ENCODE assay signal across 23 cellular contexts in the genomic region with DNA sequence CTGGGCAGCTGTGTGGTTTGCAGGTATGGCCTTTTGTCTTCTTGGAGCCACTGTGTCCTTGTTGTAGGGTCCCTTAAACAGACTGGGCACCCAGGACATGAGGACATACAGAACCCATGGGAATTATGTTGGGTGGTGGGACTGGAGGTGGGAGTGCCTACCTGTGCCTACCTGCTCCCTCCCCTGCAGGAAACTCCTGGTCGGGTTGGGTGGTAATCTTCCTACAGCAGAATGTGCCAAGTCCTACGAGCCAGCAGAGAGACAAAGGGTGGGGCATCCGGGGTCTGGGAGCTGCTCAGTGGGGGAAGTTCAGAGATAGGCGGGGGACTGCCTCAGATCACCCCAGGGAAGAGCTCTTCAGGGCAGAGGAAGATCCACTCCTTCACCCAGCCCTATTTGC. TPM values are rescaled to one million over a fixed set of nuclear protein-coding genes. Genes with fewer than 3 reads are reported as not detected.
A peak's percentile ranks its signal among the peaks of the same experiment; 100 is the strongest.
DNase-seq lines count a peak whose midpoint lies in the region; ATAC-seq and TF ChIP-seq lines count a peak whose summit lies in the region.
"Had no signal": no experiment of that assay in that cellular context is flagged by ENCODE, and none has a peak within 500 bp of the region (broad histone marks: within the 10 kb centered on the region; RNA-seq: fewer than 3 reads in every experiment).

No MANE protein-coding gene starts in this region.

- H3K9me3 ChIP-seq in H9 (ENCODE audit: control insufficient read depth, low read depth, low read length) = no peaks in the 10 kb centered on the region

- H4K5ac ChIP-seq in H9 (ENCODE audit: insufficient read length, low read depth, low read length) = no peak overlapping the region

- no peak overlapping the region for H2BK20ac ChIP-seq in H9 (ENCODE audit: low read depth, low read length, poor library complexity, severe bottlenecking)

- no peaks in the 10 kb centered on the region for H3K4me1 ChIP-seq in H9 (ENCODE audit: insufficient read depth, low read length)

- H3K4me2 ChIP-seq in H9 (ENCODE audit: insufficient read depth, insufficient read length, low read length) = no peak overlapping the region
- H3K4me2 ChIP-seq: GM23338 had no signal

- H3K36me3 Mint-ChIP-seq in activated naive CD8-positive, alpha-beta T cell treated with anti-CD3 and anti-CD28 coated beads, Interleukin-2, amount 10 ng/mL, durations not matched to agents 7 days and 5 days = peaks cover 1% of the 10 kb centered on the region
- H3K36me3 Mint-ChIP-seq in activated naive CD8-positive, alpha-beta T cell treated with anti-CD3 and anti-CD28 coated beads for 36 hours = peaks cover 2% of the 10 kb centered on the region
- no peaks in the 10 kb centered on the region for H3K36me3 Mint-ChIP-seq in H9 (ENCODE audit: insufficient read depth in 1 of 3, low read depth in 3 of 3)

- no peak for TF ChIP-seq CTCF in H9 (conservative IDR thresholded peaks at IDR 0.05)

- H4K91ac ChIP-seq in H9 (ENCODE audit: insufficient read length, low read depth, low read length) = no peak overlapping the region

- peaks cover 2% of the 10 kb centered on the region for H3K27me3 Mint-ChIP-seq in activated naive CD8-positive, alpha-beta T cell treated with anti-CD3 and anti-CD28 coated beads, Interleukin-2, amount 10 ng/mL, durations not matched to agents 7 days and 5 days
- H3K27me3 Mint-ChIP-seq in activated naive CD8-positive, alpha-beta T cell treated with anti-CD3 and anti-CD28 coated beads for 36 hours = no peaks in the 10 kb centered on the region
- H3K27me3 Mint-ChIP-seq in H9 (ENCODE audit: low read depth) = no peaks in the 10 kb centered on the region; the same call in 1 of the 2 replicates
- H3K27me3 Mint-ChIP-seq: B cell had no signal

- POLR2A ChIA-PET in activated naive CD8-positive, alpha-beta T cell treated with anti-CD3 and anti-CD28 coated beads, Interleukin-2, amount 10 ng/mL, durations not matched to agents 7 days and 5 days (lab: Charles Lee) = no interaction called here

- H2BK5ac ChIP-seq in H9 (ENCODE audit: insufficient read length, low read length) = no peak overlapping the region

- H3K9ac ChIP-seq in H9 (ENCODE audit: extremely low read depth, insufficient read length, low read length) = no peak overlapping the region

- intact Hi-C loops in posterior vena cava (cut with DNase I) = loop anchor here in 1 of 2 donors (5.0 kb wide), 1 partner anchor 353 kb away; no protein-coding TSS in a partner anchor

- no peak for DNase-seq in activated naive CD8-positive, alpha-beta T cell treated with anti-CD3 and anti-CD28 coated beads, Interleukin-2, amount 10 ng/mL, durations not matched to agents 7 days and 5 days
- no peak for DNase-seq in activated naive CD8-positive, alpha-beta T cell treated with anti-CD3 and anti-CD28 coated beads for 36 hours
- DNase-seq in H9 = no peak
- DNase-seq in islet precursor cell = peak; percentile 40
- DNase-seq in posterior vena cava (ENCODE audit: low spot score) = peak; percentile 17
- DNase-seq: COR-L47, DMS 273 treated with DMSO at 0.1 percent for 48 hours, DND-41, HCEC 1CT, KG1, NCI-H1105, NCI-H146, NCI-H2029, NCI-H226, NCI-H510A treated with DMSO at 0.1 percent for 48 hours, NCI-H774 had no signal

- WGBS in H9 (ENCODE audit: extremely low coverage, insufficient read length, low lambda C conversion rate) = no CpG with 5 or more reads among the region's 4 CpGs

- no peaks in the 10 kb centered on the region for H3K79me1 ChIP-seq in H9 (ENCODE audit: insufficient read depth, low read depth, low read length, poor library complexity, severe bottlenecking)

- H4K20me1 ChIP-seq in H9 (ENCODE audit: control insufficient read depth, insufficient read depth, insufficient read length) = no peaks in the 10 kb centered on the region

- H2BK15ac ChIP-seq in H9 (ENCODE audit: low read depth, low read length) = no peak overlapping the region

- no peak overlapping the region for H3K14ac ChIP-seq in H9 (ENCODE audit: insufficient read depth, low read length)

- no peaks in the 10 kb centered on the region for H3K9me3 Mint-ChIP-seq in activated naive CD8-positive, alpha-beta T cell treated with anti-CD3 and anti-CD28 coated beads, Interleukin-2, amount 10 ng/mL, durations not matched to agents 7 days and 5 days
- H3K9me3 Mint-ChIP-seq in activated naive CD8-positive, alpha-beta T cell treated with anti-CD3 and anti-CD28 coated beads for 36 hours = no peaks in the 10 kb centered on the region
- H3K9me3 Mint-ChIP-seq in H9 = no peaks in the 10 kb centered on the region
- H3K9me3 Mint-ChIP-seq: GM23338 had no signal

- H3K27ac ChIP-seq in H9 (ENCODE audit: insufficient read length, low read depth, low read length) = no peak overlapping the region

- H3K79me2 ChIP-seq in H9 (ENCODE audit: insufficient read depth, low read length) = no peaks in the 10 kb centered on the region

- no peak overlapping the region for H4K8ac ChIP-seq in H9 (replicated peaks; ENCODE audit: insufficient read length, low read depth, low read length)

- H3K56ac ChIP-seq in H9 (ENCODE audit: insufficient read length, low read depth, low read length) = no peak overlapping the region

- no peak overlapping the region for H3K4me3 Mint-ChIP-seq in activated naive CD8-positive, alpha-beta T cell treated with anti-CD3 and anti-CD28 coated beads, Interleukin-2, amount 10 ng/mL, durations not matched to agents 7 days and 5 days
- H3K4me3 Mint-ChIP-seq in activated naive CD8-positive, alpha-beta T cell treated with anti-CD3 and anti-CD28 coated beads for 36 hours = no peak overlapping the region
- H3K4me3 Mint-ChIP-seq in H9 = no peak overlapping the region
- H3K4me3 Mint-ChIP-seq: B cell, GM23338 had no signal

- H3K4ac ChIP-seq in H9 (ENCODE audit: low read depth, low read length) = no peak overlapping the region

- no peak overlapping the region for H2AK5ac ChIP-seq in H9 (ENCODE audit: insufficient read length, low read length)

- peaks cover 2% of the 10 kb centered on the region for H3K4me1 Mint-ChIP-seq in activated naive CD8-positive, alpha-beta T cell treated with anti-CD3 and anti-CD28 coated beads, Interleukin-2, amount 10 ng/mL, durations not matched to agents 7 days and 5 days
- peaks cover 8% of the 10 kb centered on the region for H3K4me1 Mint-ChIP-seq in activated naive CD8-positive, alpha-beta T cell treated with anti-CD3 and anti-CD28 coated beads for 36 hours
- H3K4me1 Mint-ChIP-seq in H9 = peaks cover 2 to 3% of the 10 kb centered on the region in 2 experiments; a peak in 2 of 4 replicates

- H2BK12ac ChIP-seq in H9 (ENCODE audit: insufficient read length, low read depth, low read length) = no peak overlapping the region

- H3K27ac Mint-ChIP-seq in activated naive CD8-positive, alpha-beta T cell treated with anti-CD3 and anti-CD28 coated beads, Interleukin-2, amount 10 ng/mL, durations not matched to agents 7 days and 5 days = no peak overlapping the region
- H3K27ac Mint-ChIP-seq in activated naive CD8-positive, alpha-beta T cell treated with anti-CD3 and anti-CD28 coated beads for 36 hours = no peak overlapping the region
- H3K27ac Mint-ChIP-seq in H9 = 0 out of 7 replicates have a peak overlapping the region, but pooled peaks of 2 of the 3 experiments have one; percentile 10 to 62
- H3K27ac Mint-ChIP-seq: B cell, GM23338 had no signal

- H2BK120ac ChIP-seq in H9 (ENCODE audit: low read depth, low read length, poor library complexity, severe bottlenecking) = no peak overlapping the region

- no peak overlapping the region for H3K18ac ChIP-seq in H9 (ENCODE audit: insufficient read length, low read depth, low read length)

- H2AFZ ChIP-seq in H9 (ENCODE audit: low read length) = no peak overlapping the region
- H2AFZ ChIP-seq: GM23338 had no signal

- ATAC-seq in activated naive CD8-positive, alpha-beta T cell treated with anti-CD3 and anti-CD28 coated beads, Interleukin-2, amount 10 ng/mL, durations not matched to agents 7 days and 5 days (ENCODE audit: low read depth) = peak; percentile 12
- no peak for ATAC-seq in GM19452 (IDR thresholded peaks at IDR 0.05; ENCODE audit: unreplicated experiment)
- no peak for ATAC-seq in HG03045 (IDR thresholded peaks at IDR 0.05; ENCODE audit: unreplicated experiment)
- ATAC-seq in GM18519 (IDR thresholded peaks at IDR 0.05; ENCODE audit: low FRiP score, unreplicated experiment) = no peak
- ATAC-seq: GM12878, GM23338, Panc1 had no signal

- H3T11ph ChIP-seq in H9 (ENCODE audit: low read length) = no peak overlapping the region

- H3K27me3 ChIP-seq in H9 (ENCODE audit: insufficient read depth, low read length) = no peaks in the 10 kb centered on the region

- H3K23ac ChIP-seq in H9 (ENCODE audit: insufficient read length, low read depth, low read length) = no peak overlapping the region

- H3K23me2 ChIP-seq in H9 (ENCODE audit: insufficient read length, low read depth, low read length, poor library complexity, severe bottlenecking) = no peaks in the 10 kb centered on the region

RNA-seq across cellular contexts. Expression of a gene that starts 58.4 kb away (rescaled TPM):
- total RNA-seq in activated naive CD8-positive, alpha-beta T cell treated with anti-CD3 and anti-CD28 coated beads, Interleukin-2, amount 10 ng/mL, durations not matched to agents 7 days and 5 days = 100 to 1,000 TPM; 143 TPM
- total RNA-seq in activated naive CD8-positive, alpha-beta T cell treated with anti-CD3 and anti-CD28 coated beads for 36 hours = 10 to 100 TPM; 55.7 to 56.2 TPM
- 7.0 and 7.5 TPM in 2 replicates for total RNA-seq in H9 (2021)
- 1 to 10 TPM; 2.6 to 2.9 TPM for total RNA-seq in posterior vena cava

Comparison
In these comparisons a context has a peak if more than half of its experiments do, and no peak if none do; other contexts are left out.
1. DNase-seq: peak in islet precursor cell (single experiment) and posterior vena cava (single experiment); none in activated naive CD8-positive, alpha-beta T cell treated with anti-CD3 and anti-CD28 coated beads, Interleukin-2, amount 10 ng/mL, durations not matched to agents 7 days and 5 days (single experiment), activated naive CD8-positive, alpha-beta T cell treated with anti-CD3 and anti-CD28 coated beads for 36 hours (single experiment) and H9 (single experiment).
2. H3K27ac Mint-ChIP-seq: peak in H9 (2 of 3); none in activated naive CD8-positive, alpha-beta T cell treated with anti-CD3 and anti-CD28 coated beads, Interleukin-2, amount 10 ng/mL, durations not matched to agents 7 days and 5 days (single experiment) and activated naive CD8-positive, alpha-beta T cell treated with anti-CD3 and anti-CD28 coated beads for 36 hours (single experiment).